ENCODE assay signal across 19 cellular contexts in the genomic region with DNA sequence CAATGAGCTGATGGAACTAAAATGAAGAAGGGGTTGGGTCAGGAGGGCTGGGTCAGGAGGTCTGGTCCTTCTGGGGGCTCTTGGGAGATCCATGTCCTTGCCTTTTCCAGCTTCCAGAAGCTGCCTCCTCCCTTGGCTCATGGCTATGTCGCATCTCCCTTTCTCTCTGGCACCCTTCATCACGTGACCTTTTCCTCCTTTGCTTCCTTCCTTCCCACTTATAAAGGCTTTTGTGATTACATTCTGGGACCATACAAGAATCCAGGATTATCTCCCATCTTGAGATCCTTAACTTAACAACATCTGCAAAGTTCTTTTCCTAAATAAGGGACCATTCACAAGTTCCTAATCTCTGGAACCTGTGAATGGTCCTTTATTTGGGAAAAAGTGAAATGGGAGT.
A peak's percentile ranks its signal among the peaks of the same experiment; 100 is the strongest.
DNase-seq lines count a peak whose midpoint lies in the region; ATAC-seq and TF ChIP-seq lines count a peak whose summit lies in the region.
"Had no signal": no experiment of that assay in that cellular context is flagged by ENCODE, and none has a peak within 500 bp of the region (broad histone marks: within the 10 kb centered on the region; RNA-seq: fewer than 3 reads in every experiment).

No MANE protein-coding gene starts in this region.

- H3K4me3 ChIP-seq in WERI-Rb-1 (ENCODE audit: low read depth, low read length) (no peak overlapping the region), left lung (no peak overlapping the region)
- H3K4me3 ChIP-seq: A549; BLaER1 treated with 17β-estradiol and CSF1 and Interleukin-3, amounts not matched to agents 10 nM and 100 nM had no signal

- H3K27ac ChIP-seq in WERI-Rb-1 (peak overlapping the region; percentile 37; the same call in 1 of the 2 replicates), left lung (no peak overlapping the region)
- H3K27ac ChIP-seq: 22Rv1; A549; BLaER1 treated with 17β-estradiol and CSF1 and Interleukin-3, amounts not matched to agents 10 nM and 100 nM; C4-2B had no signal

- peaks cover 5% of the 10 kb centered on the region for H3K9me3 ChIP-seq in WERI-Rb-1 (ENCODE audit: severe bottlenecking)
- peaks cover 0 to 9% of the 10 kb centered on the region in 2 donors for H3K9me3 ChIP-seq in left lung
- H3K9me3 ChIP-seq: A549, Caco-2 had no signal

- ATAC-seq in left lung = no peak
- ATAC-seq: A549; CD8-positive, alpha-beta T cell had no signal

- H3K27me3 ChIP-seq in WERI-Rb-1 (ENCODE audit: insufficient read depth, low read depth, severe bottlenecking) (no peaks in the 10 kb centered on the region), left lung (no peaks in the 10 kb centered on the region)
- H3K27me3 ChIP-seq: BLaER1 treated with 17β-estradiol and CSF1 and Interleukin-3, amounts not matched to agents 10 nM and 100 nM had no signal

- intact Hi-C loops in left lung (cut with DNase I) = no loop called here

- peaks cover 13% of the 10 kb centered on the region for H3K9me3 Mint-ChIP-seq in endothelial cell (ENCODE audit: unreplicated experiment)

- no peaks in the 10 kb centered on the region for H3K4me1 Mint-ChIP-seq in endothelial cell (ENCODE audit: unreplicated experiment)
- H3K4me1 Mint-ChIP-seq: B cell had no signal

- H3K36me3 ChIP-seq in WERI-Rb-1 = no peaks in the 10 kb centered on the region
- H3K36me3 ChIP-seq in left lung = no peaks in the 10 kb centered on the region
- H3K36me3 ChIP-seq: BLaER1 treated with 17β-estradiol and CSF1 and Interleukin-3, amounts not matched to agents 10 nM and 100 nM had no signal

- H3K36me3 Mint-ChIP-seq in endothelial cell (ENCODE audit: low read depth, unreplicated experiment) = peaks cover 6% of the 10 kb centered on the region
- H3K36me3 Mint-ChIP-seq: CD8-positive, alpha-beta T cell had no signal

- H3K27me3 Mint-ChIP-seq in endothelial cell (ENCODE audit: unreplicated experiment) = no peaks in the 10 kb centered on the region
- H3K27me3 Mint-ChIP-seq: B cell; CD4-positive, alpha-beta T cell had no signal

- TF ChIP-seq CTCF in WERI-Rb-1 (IDR thresholded peaks at IDR 0.05; ENCODE audit: low read depth, low read length) = no peak
- TF ChIP-seq CTCF in endothelial cell (IDR thresholded peaks at IDR 0.05; ENCODE audit: unreplicated experiment) = no peak
- TF ChIP-seq CTCF in left lung (IDR thresholded peaks at IDR 0.05) = no peak

- peak overlapping the region; percentile 64 for H3K4me3 Mint-ChIP-seq in endothelial cell (ENCODE audit: unreplicated experiment)
- H3K4me3 Mint-ChIP-seq: B cell; CD4-positive, alpha-beta T cell; CD8-positive, alpha-beta T cell had no signal

- H3K4me1 ChIP-seq in left lung = no peaks in the 10 kb centered on the region
- H3K4me1 ChIP-seq: A549, Caco-2 had no signal

- DNase-seq in NCI-H82 treated with DMSO at 0.1 percent for 48 hours (lab: John Stamatoyannopoulos, UW; ENCODE audit: unreplicated experiment) (peak; percentile 6), NCI-H82 (lab: John Stamatoyannopoulos, UW) (no peak), NCI-H524 (lab: John Stamatoyannopoulos, UW) (peak; percentile 76 to 85), WERI-Rb-1 (no peak), endothelial cell (ENCODE audit: low spot score) (no peak), NCI-H2171 (lab: John Stamatoyannopoulos, UW) (no peak), left lung (no peak)
- DNase-seq: AML-193; Caco-2; Calu3; CD4-positive, alpha-beta T cell; CD8-positive, alpha-beta T cell; DMS79 treated with DMSO at 0.1 percent for 48 hours; GF-D8 had no signal

- H3K27ac Mint-ChIP-seq in endothelial cell (ENCODE audit: unreplicated experiment) = no peak overlapping the region
- H3K27ac Mint-ChIP-seq: B cell; CD4-positive, alpha-beta T cell; CD8-positive, alpha-beta T cell had no signal

Comparison
In these comparisons a context has a peak if more than half of its experiments do, and no peak if none do; other contexts are left out.
1. DNase-seq: peak in NCI-H82 treated with DMSO at 0.1 percent for 48 hours (single experiment) and NCI-H524 (2 of 2); none in NCI-H82 (single experiment), WERI-Rb-1 (single experiment), endothelial cell (single experiment), NCI-H2171 (single experiment) and left lung (0 of 2).